26 cellular contexts compared by ENCODE assay signal in genomic region chr2:206011795-206012194, GRCh38.
DNase-seq lines count a peak whose midpoint lies in the region; ATAC-seq and TF ChIP-seq lines count a peak whose summit lies in the region.
"Had no signal": no experiment of that assay in that cellular context is flagged by ENCODE, and none has a peak within 500 bp of the region (broad histone marks: within the 10 kb centered on the region; RNA-seq: fewer than 3 reads in every experiment).

No MANE protein-coding gene starts in this region.

- POLR2A ChIA-PET in HEK293T (lab: Yijun Ruan, JAX) = no interaction called here
- POLR2A ChIA-PET in Caco-2 (lab: Charles Lee) = no interaction called here

- peaks cover 0 to 3% (median 0%) of the 10 kb centered on the region in 9 donors for H3K4me1 ChIP-seq in heart right ventricle
- H3K4me1 ChIP-seq in Caco-2 = no peaks in the 10 kb centered on the region
- H3K4me1 ChIP-seq: esophagus squamous epithelium, lower lobe of right lung, psoas muscle, sigmoid colon had no signal

- H3K9me3 ChIP-seq in heart right ventricle (peaks cover 0 to 10% (median 0%) of the 10 kb centered on the region in 11 donors), Caco-2 (peaks cover 13% of the 10 kb centered on the region)
- H3K9me3 ChIP-seq: esophagus squamous epithelium, lower lobe of right lung, psoas muscle, sigmoid colon had no signal

- H3K36me3 Mint-ChIP-seq in stimulated activated naive CD8-positive, alpha-beta T cell treated with anti-CD3 and anti-CD28 coated beads, Interleukin-15, Interleukin-2, amounts not matched to agents 100 ng/mL and 50 ng/mL, for 24 hours (ENCODE audit: low read depth) = peaks cover 64% of the 10 kb centered on the region
- H3K36me3 Mint-ChIP-seq in activated T-cell treated with anti-CD3 and anti-CD28 coated beads, Interleukin-2, amount 50 U/mL, for 72 hours (ENCODE audit: insufficient read depth in 2 of 2) = peaks cover 18 to 28% of the 10 kb centered on the region in 2 donors
- H3K36me3 Mint-ChIP-seq in Caco-2 (ENCODE audit: insufficient read depth, unreplicated experiment) = peaks cover 37% of the 10 kb centered on the region

- H3K27me3 Mint-ChIP-seq in stimulated activated naive CD8-positive, alpha-beta T cell treated with anti-CD3 and anti-CD28 coated beads, Interleukin-15, Interleukin-2, amounts not matched to agents 100 ng/mL and 50 ng/mL, for 24 hours = no peaks in the 10 kb centered on the region
- no peaks in the 10 kb centered on the region for H3K27me3 Mint-ChIP-seq in stimulated activated naive CD8-positive, alpha-beta T cell treated with anti-CD3 and anti-CD28 coated beads, Interleukin-15, amount 100 ng/mL, for 72 hours
- H3K27me3 Mint-ChIP-seq in activated T-cell treated with anti-CD3 and anti-CD28 coated beads, Interleukin-2, amount 50 U/mL, for 72 hours (ENCODE audit: low read depth) = no peaks in the 10 kb centered on the region
- H3K27me3 Mint-ChIP-seq in Caco-2 (ENCODE audit: insufficient read depth, unreplicated experiment) = no peaks in the 10 kb centered on the region
- H3K27me3 Mint-ChIP-seq: natural killer cell treated with Interleukin-12 subunit alpha and Interleukin-12 subunit beta and Interleukin-15 and Interleukin-18, amount 100 ng/mL, for 72 hours; T-helper 17 cell had no signal

- no peaks in the 10 kb centered on the region for H3K4me1 Mint-ChIP-seq in stimulated activated naive CD8-positive, alpha-beta T cell treated with anti-CD3 and anti-CD28 coated beads, Interleukin-15, Interleukin-2, amounts not matched to agents 100 ng/mL and 50 ng/mL, for 24 hours (ENCODE audit: low read depth)
- no peaks in the 10 kb centered on the region for H3K4me1 Mint-ChIP-seq in stimulated activated naive CD8-positive, alpha-beta T cell treated with anti-CD3 and anti-CD28 coated beads, Interleukin-15, amount 100 ng/mL, for 72 hours
- no peaks in the 10 kb centered on the region for H3K4me1 Mint-ChIP-seq in activated T-cell treated with anti-CD3 and anti-CD28 coated beads, Interleukin-2, amount 50 U/mL, for 72 hours (ENCODE audit: low read depth)
- H3K4me1 Mint-ChIP-seq in Caco-2 (ENCODE audit: low read depth, unreplicated experiment) = no peaks in the 10 kb centered on the region
- H3K4me1 Mint-ChIP-seq: endodermal cell had no signal

- CTCF ChIA-PET in HEK293T (lab: Yijun Ruan, JAX) = no interaction called here
- CTCF ChIA-PET in Caco-2 (lab: Charles Lee) = no interaction called here

- BruUV-seq in Caco-2 (replicated peaks; lab: Mats Ljungman, UMichigan) = no TSS peak

- intact Hi-C loops in heart right ventricle (cut with DNase I) = no loop called here
- intact Hi-C loops in Caco-2 (cut with micrococcal nuclease; ENCODE audit: unreplicated experiment) = no loop called here

- H3K27ac Mint-ChIP-seq in stimulated activated naive CD8-positive, alpha-beta T cell treated with anti-CD3 and anti-CD28 coated beads, Interleukin-15, Interleukin-2, amounts not matched to agents 100 ng/mL and 50 ng/mL, for 24 hours = peak overlapping the region; percentile 0
- H3K27ac Mint-ChIP-seq in stimulated activated naive CD8-positive, alpha-beta T cell treated with anti-CD3 and anti-CD28 coated beads, Interleukin-15, amount 100 ng/mL, for 72 hours = peak overlapping the region in 1 of 2 donors; percentile 38
- H3K27ac Mint-ChIP-seq in activated T-cell treated with anti-CD3 and anti-CD28 coated beads, Interleukin-2, amount 50 U/mL, for 72 hours = no peak overlapping the region
- H3K27ac Mint-ChIP-seq in Caco-2 (ENCODE audit: unreplicated experiment) = no peak overlapping the region
- H3K27ac Mint-ChIP-seq: HFFc6; natural killer cell treated with Interleukin-12 subunit alpha and Interleukin-12 subunit beta and Interleukin-15 and Interleukin-18, amount 100 ng/mL, for 72 hours; T-helper 17 cell had no signal

- no peak for DNase-seq in stimulated activated naive CD8-positive, alpha-beta T cell treated with anti-CD3 and anti-CD28 coated beads, Interleukin-15, amount 100 ng/mL, for 72 hours
- DNase-seq in M059J (ENCODE audit: low read depth) = peak; percentile 54
- DNase-seq in dermis microvascular lymphatic vessel endothelial cell (ENCODE audit: low read depth in 2 of 2) = peak; percentile 62 to 77
- DNase-seq in heart right ventricle = no peak
- no peak for DNase-seq in HEK293T (ENCODE audit: extremely low spot score)
- DNase-seq in activated T-cell treated with anti-CD3 and anti-CD28 coated beads, Interleukin-2, amount 50 U/mL, for 72 hours = no peak
- no peak for DNase-seq in Caco-2
- DNase-seq: activated CD4-positive, CD25-positive, alpha-beta regulatory T cell treated with anti-CD3 and anti-CD28 coated beads, Interleukin-2, amount 50 U/mL, for 72 hours; activated CD8-positive, alpha-beta memory T cell treated with anti-CD3 and anti-CD28 coated beads for 24 hours; activated effector memory CD4-positive, alpha-beta T cell treated with Interleukin-2 at 50 U/mL for 16 hours; central memory CD4-positive, alpha-beta T cell; DMS153; endodermal cell; esophagus squamous epithelium; HFFc6; lower lobe of right lung; psoas muscle; SHP77; sigmoid colon; stimulated activated CD4-positive, alpha-beta T cell treated with anti-CD3 and anti-CD28 coated beads, Interleukin-12 subunit alpha, Interleukin-12 subunit beta, amount 100 ng/mL, for 4 hours; stimulated activated CD4-positive, alpha-beta T cell treated with anti-CD3 and anti-CD28 coated beads, Interleukin-4, amount 100 ng/mL, for 1 hour; T-helper 17 cell; trophoblast cell had no signal

- 90 to 93% methylated on average over 1 of the region's 1 CpG for WGBS in heart right ventricle, 2 donors

- TF ChIP-seq CTCF in heart right ventricle (IDR thresholded peaks at IDR 0.05) = no peak
- no peak for TF ChIP-seq CTCF in Caco-2 (IDR thresholded peaks at IDR 0.05; ENCODE audit: insufficient read depth in 1 of 2, low read depth in 1 of 2, low read length in 1 of 2, severe bottlenecking in 1 of 2, unreplicated experiment in 1 of 2)

- H3K27ac ChIP-seq in heart right ventricle = no peak overlapping the region
- H3K27ac ChIP-seq: esophagus squamous epithelium, lower lobe of right lung, psoas muscle, sigmoid colon had no signal

- peaks cover 0 to 99% (median 30%) of the 10 kb centered on the region in 9 donors for H3K36me3 ChIP-seq in heart right ventricle
- peaks cover 1% of the 10 kb centered on the region for H3K36me3 ChIP-seq in Caco-2 (ENCODE audit: control insufficient read depth, insufficient read depth, low read length)

- H3K9me3 Mint-ChIP-seq in stimulated activated naive CD8-positive, alpha-beta T cell treated with anti-CD3 and anti-CD28 coated beads, Interleukin-15, Interleukin-2, amounts not matched to agents 100 ng/mL and 50 ng/mL, for 24 hours = peaks cover 5% of the 10 kb centered on the region
- peaks cover 9 to 10% of the 10 kb centered on the region in 2 donors for H3K9me3 Mint-ChIP-seq in stimulated activated naive CD8-positive, alpha-beta T cell treated with anti-CD3 and anti-CD28 coated beads, Interleukin-15, amount 100 ng/mL, for 72 hours
- H3K9me3 Mint-ChIP-seq in activated T-cell treated with anti-CD3 and anti-CD28 coated beads, Interleukin-2, amount 50 U/mL, for 72 hours = peaks cover 4 to 6% of the 10 kb centered on the region in 2 donors
- peaks cover 7% of the 10 kb centered on the region for H3K9me3 Mint-ChIP-seq in Caco-2 (ENCODE audit: unreplicated experiment)
- H3K9me3 Mint-ChIP-seq: HFFc6; natural killer cell treated with Interleukin-12 subunit alpha and Interleukin-12 subunit beta and Interleukin-15 and Interleukin-18, amount 100 ng/mL, for 72 hours had no signal

- no peak overlapping the region for H3K4me3 Mint-ChIP-seq in stimulated activated naive CD8-positive, alpha-beta T cell treated with anti-CD3 and anti-CD28 coated beads, Interleukin-15, Interleukin-2, amounts not matched to agents 100 ng/mL and 50 ng/mL, for 24 hours
- no peak overlapping the region for H3K4me3 Mint-ChIP-seq in stimulated activated naive CD8-positive, alpha-beta T cell treated with anti-CD3 and anti-CD28 coated beads, Interleukin-15, amount 100 ng/mL, for 72 hours
- H3K4me3 Mint-ChIP-seq in activated T-cell treated with anti-CD3 and anti-CD28 coated beads, Interleukin-2, amount 50 U/mL, for 72 hours = no peak overlapping the region
- no peak overlapping the region for H3K4me3 Mint-ChIP-seq in Caco-2 (ENCODE audit: unreplicated experiment)
- H3K4me3 Mint-ChIP-seq: endodermal cell; HFFc6; natural killer cell treated with Interleukin-12 subunit alpha and Interleukin-12 subunit beta and Interleukin-15 and Interleukin-18, amount 100 ng/mL, for 72 hours; T-helper 17 cell had no signal

- no peaks in the 10 kb centered on the region for H3K27me3 ChIP-seq in heart right ventricle
- H3K27me3 ChIP-seq in Caco-2 (replicated peaks; ENCODE audit: control insufficient read depth, insufficient read depth, low read length) = no peaks in the 10 kb centered on the region
- H3K27me3 ChIP-seq: esophagus squamous epithelium, sigmoid colon had no signal

- H3K4me3 ChIP-seq in heart right ventricle (no peak overlapping the region), Caco-2 (ENCODE audit: low read depth, low read length) (no peak overlapping the region)
- H3K4me3 ChIP-seq: esophagus squamous epithelium, lower lobe of right lung, psoas muscle, sigmoid colon had no signal

- ATAC-seq in stimulated activated naive CD8-positive, alpha-beta T cell treated with anti-CD3 and anti-CD28 coated beads, Interleukin-15, amount 100 ng/mL, for 72 hours = no peak
- ATAC-seq in heart right ventricle = no peak
- ATAC-seq in activated T-cell treated with anti-CD3 and anti-CD28 coated beads, Interleukin-2, amount 50 U/mL, for 72 hours (replicated peaks in 1 of 2) = no peak
- ATAC-seq: natural killer cell treated with Interleukin-12 subunit alpha and Interleukin-12 subunit beta and Interleukin-15 and Interleukin-18, amount 100 ng/mL, for 72 hours; Panc1; T-helper 17 cell had no signal

TF ChIP-seq in HEK293T, 16 proteins besides CTCF, POLR2A, EP300 and RAD21 (continues in another document):
- TF ChIP-seq FOXA1 (IDR thresholded peaks at IDR 0.05) = no peak
- no peak for TF ChIP-seq NFRKB (IDR thresholded peaks at IDR 0.05)
- TF ChIP-seq ZNF384 (IDR thresholded peaks at IDR 0.05) = no peak
- no peak for TF ChIP-seq SP1 (IDR thresholded peaks at IDR 0.05)
- TF ChIP-seq ARNT (IDR thresholded peaks at IDR 0.05) = no peak
- TF ChIP-seq LEF1 (IDR thresholded peaks at IDR 0.05; ENCODE audit: borderline replicate concordance) = no peak
- TF ChIP-seq TARDBP (IDR thresholded peaks at IDR 0.05) = no peak
- no peak for TF ChIP-seq FOXK2 (IDR thresholded peaks at IDR 0.05)
- no peak for TF ChIP-seq PKNOX1 (IDR thresholded peaks at IDR 0.05)
- TF ChIP-seq SUZ12 (IDR thresholded peaks at IDR 0.05) = no peak
- no peak for TF ChIP-seq ELF4 (IDR thresholded peaks at IDR 0.05)

Comparison
In these comparisons a context has a peak if more than half of its experiments do, and no peak if none do; other contexts are left out.
1. DNase-seq: peak in M059J (single experiment) and dermis microvascular lymphatic vessel endothelial cell (2 of 2); none in stimulated activated naive CD8-positive, alpha-beta T cell treated with anti-CD3 and anti-CD28 coated beads, Interleukin-15, amount 100 ng/mL, for 72 hours (0 of 2), heart right ventricle (0 of 2), HEK293T (single experiment), activated T-cell treated with anti-CD3 and anti-CD28 coated beads, Interleukin-2, amount 50 U/mL, for 72 hours (0 of 2) and Caco-2 (0 of 2).